1 cellular context compared by ENCODE assay signal in the genomic region with DNA sequence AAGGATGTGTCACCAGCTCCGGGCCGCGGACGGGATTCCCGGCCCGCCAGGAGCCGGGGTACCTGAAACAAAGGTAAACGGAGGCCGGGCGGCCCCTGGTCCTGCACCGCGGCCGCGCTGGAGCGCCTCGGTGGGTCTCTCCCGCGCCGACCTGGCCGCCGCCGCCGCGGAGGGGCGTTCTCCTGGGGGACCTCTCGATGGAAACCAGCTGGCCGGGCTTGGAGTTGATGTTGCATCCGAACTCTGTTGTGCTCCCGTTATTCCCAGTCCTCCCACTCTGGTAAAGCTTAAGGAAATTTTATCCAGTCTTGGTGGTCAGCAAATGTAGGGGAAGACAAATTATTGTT.
TF ChIP-seq lines count a peak whose summit lies in the region.

No MANE protein-coding gene starts in this region.

TF ChIP-seq in K562, 482 proteins besides CTCF, POLR2A, EP300 and RAD21 (continued from another document):
- TF ChIP-seq, protein P1, sequence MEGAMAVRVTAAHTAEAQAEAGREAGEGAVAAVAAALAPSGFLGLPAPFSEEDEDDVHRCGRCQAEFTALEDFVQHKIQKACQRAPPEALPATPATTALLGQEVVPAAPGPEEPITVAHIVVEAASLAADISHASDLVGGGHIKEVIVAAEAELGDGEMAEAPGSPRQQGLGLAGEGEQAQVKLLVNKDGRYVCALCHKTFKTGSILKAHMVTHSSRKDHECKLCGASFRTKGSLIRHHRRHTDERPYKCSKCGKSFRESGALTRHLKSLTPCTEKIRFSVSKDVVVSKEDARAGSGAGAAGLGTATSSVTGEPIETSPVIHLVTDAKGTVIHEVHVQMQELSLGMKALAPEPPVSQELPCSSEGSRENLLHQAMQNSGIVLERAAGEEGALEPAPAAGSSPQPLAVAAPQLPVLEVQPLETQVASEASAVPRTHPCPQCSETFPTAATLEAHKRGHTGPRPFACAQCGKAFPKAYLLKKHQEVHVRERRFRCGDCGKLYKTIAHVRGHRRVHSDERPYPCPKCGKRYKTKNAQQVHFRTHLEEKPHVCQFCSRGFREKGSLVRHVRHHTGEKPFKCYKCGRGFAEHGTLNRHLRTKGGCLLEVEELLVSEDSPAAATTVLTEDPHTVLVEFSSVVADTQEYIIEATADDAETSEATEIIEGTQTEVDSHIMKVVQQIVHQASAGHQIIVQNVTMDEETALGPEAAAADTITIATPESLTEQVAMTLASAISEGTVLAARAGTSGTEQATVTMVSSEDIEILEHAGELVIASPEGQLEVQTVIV (CRISPR knock-in tag; IDR thresholded peaks at IDR 0.05; ENCODE audit: borderline replicate concordance): no peak
- TF ChIP-seq U2AF2 (optimal IDR thresholded peaks at IDR 0.05; ENCODE audit: low read depth, low read length): no peak
- no peak for TF ChIP-seq RBM15 (IDR thresholded peaks at IDR 0.05; ENCODE audit: insufficient read depth, low read length)
- no peak for TF ChIP-seq ZNF785 (CRISPR knock-in tag; IDR thresholded peaks at IDR 0.05)
- TF ChIP-seq, protein P2, sequence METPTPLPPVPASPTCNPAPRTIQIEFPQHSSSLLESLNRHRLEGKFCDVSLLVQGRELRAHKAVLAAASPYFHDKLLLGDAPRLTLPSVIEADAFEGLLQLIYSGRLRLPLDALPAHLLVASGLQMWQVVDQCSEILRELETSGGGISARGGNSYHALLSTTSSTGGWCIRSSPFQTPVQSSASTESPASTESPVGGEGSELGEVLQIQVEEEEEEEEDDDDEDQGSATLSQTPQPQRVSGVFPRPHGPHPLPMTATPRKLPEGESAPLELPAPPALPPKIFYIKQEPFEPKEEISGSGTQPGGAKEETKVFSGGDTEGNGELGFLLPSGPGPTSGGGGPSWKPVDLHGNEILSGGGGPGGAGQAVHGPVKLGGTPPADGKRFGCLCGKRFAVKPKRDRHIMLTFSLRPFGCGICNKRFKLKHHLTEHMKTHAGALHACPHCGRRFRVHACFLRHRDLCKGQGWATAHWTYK (CRISPR knock-in tag; IDR thresholded peaks at IDR 0.05): no peak
- no peak for TF ChIP-seq KHSRP (IDR thresholded peaks at IDR 0.05)
- TF ChIP-seq BRF1 (IDR thresholded peaks at IDR 0.05; ENCODE audit: borderline replicate concordance, extremely low read depth, insufficient read length): no peak
- no peak for TF ChIP-seq TEAD2 (tag; IDR thresholded peaks at IDR 0.05)
- TF ChIP-seq, protein P3, sequence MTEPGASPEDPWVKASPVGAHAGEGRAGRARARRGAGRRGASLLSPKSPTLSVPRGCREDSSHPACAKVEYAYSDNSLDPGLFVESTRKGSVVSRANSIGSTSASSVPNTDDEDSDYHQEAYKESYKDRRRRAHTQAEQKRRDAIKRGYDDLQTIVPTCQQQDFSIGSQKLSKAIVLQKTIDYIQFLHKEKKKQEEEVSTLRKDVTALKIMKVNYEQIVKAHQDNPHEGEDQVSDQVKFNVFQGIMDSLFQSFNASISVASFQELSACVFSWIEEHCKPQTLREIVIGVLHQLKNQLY (CRISPR knock-in tag; conservative IDR thresholded peaks at IDR 0.05): no peak
- no peak for TF ChIP-seq CBX1 (IDR thresholded peaks at IDR 0.05; ENCODE audit: low read depth)
- TF ChIP-seq ATF7 (IDR thresholded peaks at IDR 0.05): no peak
- no peak for TF ChIP-seq ZNF175 (CRISPR knock-in tag; IDR thresholded peaks at IDR 0.05; ENCODE audit: low read depth)
- no peak for TF ChIP-seq FOXP1 (CRISPR knock-in tag; IDR thresholded peaks at IDR 0.05)
